ENCODE assay signal across 8 cellular contexts in genomic region chr17:74452841-74453661, GRCh38. TPM values are rescaled to one million over a fixed set of nuclear protein-coding genes. Genes with fewer than 3 reads are reported as not detected.
A peak's percentile ranks its signal among the peaks of the same experiment; 100 is the strongest.
DNase-seq lines count a peak whose midpoint lies in the region; ATAC-seq and TF ChIP-seq lines count a peak whose summit lies in the region.

No MANE protein-coding gene starts in this region.

- no peaks in the 10 kb centered on the region for H3K36me3 ChIP-seq in BLaER1 treated with 17β-estradiol and CSF1 and Interleukin-3, amounts not matched to agents 10 nM and 100 nM
- no peaks in the 10 kb centered on the region for H3K36me3 ChIP-seq in effector memory CD4-positive, alpha-beta T cell (ENCODE audit: control insufficient read depth, insufficient read depth, low read length)

- H3K4me2 ChIP-seq in BLaER1 treated with 17β-estradiol and CSF1 and Interleukin-3, amounts not matched to agents 10 nM and 100 nM, result peak overlapping the region; percentile 74 to 97 (median 91)

- TF ChIP-seq CTCF in nephron progenitor cell (IDR thresholded peaks at IDR 0.05) (no peak), endothelial cell (IDR thresholded peaks at IDR 0.05; ENCODE audit: unreplicated experiment) (no peak)

- no peaks in the 10 kb centered on the region; a peak in 1 of 22 replicates for H4K20me1 ChIP-seq in BLaER1 treated with 17β-estradiol and CSF1 and Interleukin-3, amounts not matched to agents 10 nM and 100 nM

- H3K4me3 ChIP-seq in BLaER1 treated with 17β-estradiol and CSF1 and Interleukin-3, amounts not matched to agents 10 nM and 100 nM, result peak overlapping the region in 2 of 10 experiments; percentile 31 to 36; a peak in 4 of 20 replicates
- peak overlapping the region; percentile 17 for H3K4me3 ChIP-seq in effector memory CD4-positive, alpha-beta T cell (ENCODE audit: insufficient read depth, low read depth, low read length, poor library complexity, severe bottlenecking)

- peaks cover 31% of the 10 kb centered on the region for H3K27me3 Mint-ChIP-seq in nephron progenitor cell (ENCODE audit: low read depth, poor library complexity)
- H3K27me3 Mint-ChIP-seq in endothelial cell (ENCODE audit: unreplicated experiment), result peaks cover 11% of the 10 kb centered on the region

- H3K27ac Mint-ChIP-seq in nephron progenitor cell (no peak overlapping the region), endothelial cell (ENCODE audit: unreplicated experiment) (no peak overlapping the region)

- H3K4me3 Mint-ChIP-seq in nephron progenitor cell, result peak overlapping the region; percentile 56
- H3K4me3 Mint-ChIP-seq in endothelial cell (ENCODE audit: unreplicated experiment), result no peak overlapping the region

- DNase-seq in NCI-H2029 treated with DMSO at 0.1 percent for 48 hours (lab: John Stamatoyannopoulos, UW), result peak; percentile 35
- no peak for DNase-seq in effector memory CD4-positive, alpha-beta T cell
- peak; percentile 44 for DNase-seq in nephron progenitor cell
- DNase-seq in NCI-H526 treated with DMSO at 0.1 percent for 48 hours (lab: John Stamatoyannopoulos, UW), result no peak
- DNase-seq in endothelial cell (ENCODE audit: low spot score), result no peak
- DNase-seq in DMS153 treated with DMSO at 0.1 percent for 48 hours (lab: John Stamatoyannopoulos, UW; ENCODE audit: unreplicated experiment), result no peak

- H3K27ac ChIP-seq in BLaER1 treated with 17β-estradiol and CSF1 and Interleukin-3, amounts not matched to agents 10 nM and 100 nM, result peak overlapping the region in 8 of 11 experiments; percentile 25 to 69 (median 53); a peak in 13 of 22 replicates
- no peak overlapping the region for H3K27ac ChIP-seq in effector memory CD4-positive, alpha-beta T cell (ENCODE audit: insufficient read depth, low read length, poor library complexity, severe bottlenecking)

- no peak for ATAC-seq in GM18520 (IDR thresholded peaks at IDR 0.05; ENCODE audit: unreplicated experiment)

- H3K9me3 ChIP-seq in BLaER1 treated with 17β-estradiol and CSF1 and Interleukin-3, amounts not matched to agents 10 nM and 100 nM (replicated peaks in 1 of 11), result no peaks in the 10 kb centered on the region
- H3K9me3 ChIP-seq in effector memory CD4-positive, alpha-beta T cell (ENCODE audit: control insufficient read depth, low read length), result no peaks in the 10 kb centered on the region

- peak overlapping the region in 6 of 11 experiments; percentile 25 to 55 (median 50); a peak in 11 of 22 replicates for H3K9ac ChIP-seq in BLaER1 treated with 17β-estradiol and CSF1 and Interleukin-3, amounts not matched to agents 10 nM and 100 nM

- H3K9me3 Mint-ChIP-seq in nephron progenitor cell, result no peaks in the 10 kb centered on the region
- no peaks in the 10 kb centered on the region for H3K9me3 Mint-ChIP-seq in endothelial cell (ENCODE audit: unreplicated experiment)

- peaks cover 36 to 56% (median 51%) of the 10 kb centered on the region in 10 experiments for H3K4me1 ChIP-seq in BLaER1 treated with 17β-estradiol and CSF1 and Interleukin-3, amounts not matched to agents 10 nM and 100 nM
- peaks cover 32% of the 10 kb centered on the region for H3K4me1 ChIP-seq in effector memory CD4-positive, alpha-beta T cell (ENCODE audit: control insufficient read depth, insufficient read depth, low read length, poor library complexity, severe bottlenecking)

- H3K27me3 ChIP-seq in BLaER1 treated with 17β-estradiol and CSF1 and Interleukin-3, amounts not matched to agents 10 nM and 100 nM, result peaks cover 15 to 43% (median 25%) of the 10 kb centered on the region in 11 experiments; a peak in 19 of 22 replicates
- peaks cover 3% of the 10 kb centered on the region for H3K27me3 ChIP-seq in effector memory CD4-positive, alpha-beta T cell (replicated peaks; ENCODE audit: control insufficient read depth, insufficient read depth, low read length, poor library complexity, severe bottlenecking)

- peaks cover 64% of the 10 kb centered on the region for H3K4me1 Mint-ChIP-seq in nephron progenitor cell
- peaks cover 8% of the 10 kb centered on the region for H3K4me1 Mint-ChIP-seq in endothelial cell (ENCODE audit: unreplicated experiment)

- H3K36me3 Mint-ChIP-seq in nephron progenitor cell (ENCODE audit: low read depth), result peaks cover 16% of the 10 kb centered on the region
- peaks cover 4% of the 10 kb centered on the region for H3K36me3 Mint-ChIP-seq in endothelial cell (ENCODE audit: low read depth, unreplicated experiment)

RNA-seq across cellular contexts. Expression of gene CD300A, which starts 13.4 kb away (rescaled TPM):
- not detected for total RNA-seq in endothelial cell (ENCODE audit: unreplicated experiment)

RNA-seq across cellular contexts. Expression of gene GPRC5C, which starts 21.2 kb away (rescaled TPM):
- 24.7 TPM for total RNA-seq in endothelial cell (ENCODE audit: unreplicated experiment)

Comparison
In these comparisons a context has a peak if more than half of its experiments do, and no peak if none do; other contexts are left out.
1. DNase-seq: peak in NCI-H2029 treated with DMSO at 0.1 percent for 48 hours (single experiment) and nephron progenitor cell (single experiment); none in effector memory CD4-positive, alpha-beta T cell (0 of 3), NCI-H526 treated with DMSO at 0.1 percent for 48 hours (single experiment), endothelial cell (single experiment) and DMS153 treated with DMSO at 0.1 percent for 48 hours (single experiment).